7 cellular contexts compared by ENCODE assay signal in genomic region chr2:1517291-1517690, GRCh38.
DNase-seq lines count a peak whose midpoint lies in the region; ATAC-seq, FAIRE-seq and TF ChIP-seq lines count a peak whose summit lies in the region.
"Not testable (repeated sequence)": the region's sequence is repeated elsewhere in the genome, so short reads cannot be mapped to it uniquely, and the experiment has no call there.

No MANE protein-coding gene starts in this region.

- H3K9me3 ChIP-seq in CD4-positive, alpha-beta memory T cell (ENCODE audit: control insufficient read depth in 1 of 2, low read length in 2 of 2); RWPE2 (ENCODE audit: severe bottlenecking); kidney (ENCODE audit: control insufficient read depth in 1 of 2, low read length in 2 of 2); sigmoid colon: not testable (repeated sequence)

- not testable (repeated sequence) for TF ChIP-seq POLR2A in sigmoid colon (IDR thresholded peaks at IDR 0.05)

- not testable (repeated sequence) for ATAC-seq in RWPE2 (ENCODE audit: low read depth)

- H3K9ac ChIP-seq in kidney (ENCODE audit: low read length in 2 of 2): not testable (repeated sequence)

- not testable (repeated sequence) for TF ChIP-seq CTCF in RWPE2 (IDR thresholded peaks at IDR 0.05; ENCODE audit: poor library complexity, severe bottlenecking); kidney (IDR thresholded peaks at IDR 0.05; ENCODE audit: borderline replicate concordance, extremely low read depth, insufficient read depth); sigmoid colon (IDR thresholded peaks at IDR 0.05)

- H3K36me3 Mint-ChIP-seq in CD4-positive, alpha-beta memory T cell; activated naive CD4-positive, alpha-beta T cell treated with anti-CD3 and anti-CD28 coated beads, Interleukin-2, amount 10 ng/mL, durations not matched to agents 7 days and 5 days: not testable (repeated sequence)

- POLR2A ChIA-PET in CD4-positive, alpha-beta memory T cell (lab: Charles Lee; ENCODE audit: partially characterized antibody): not testable (repeated sequence)

- 85 to 86% methylated on average over 5 of the region's 5 CpGs for WGBS in sigmoid colon, 2 donors

- H3K4me3 ChIP-seq in CD4-positive, alpha-beta memory T cell (ENCODE audit: low read length in 2 of 2); H7 (ENCODE audit: insufficient read depth, low read depth, low read length); RWPE2 (ENCODE audit: severe bottlenecking); kidney (ENCODE audit: low read length in 2 of 2); sigmoid colon: not testable (repeated sequence)

- H3K4me3 Mint-ChIP-seq in CD4-positive, alpha-beta memory T cell: peak overlapping the region in 1 of 8 donors; percentile 71
- not testable (repeated sequence) for H3K4me3 Mint-ChIP-seq in activated naive CD4-positive, alpha-beta T cell treated with anti-CD3 and anti-CD28 coated beads, Interleukin-2, amount 10 ng/mL, durations not matched to agents 7 days and 5 days

- CTCF ChIA-PET in CD4-positive, alpha-beta memory T cell (lab: Charles Lee; ENCODE audit: partially characterized antibody): interaction anchor here (1.3 kb wide), 1 partner anchor 33 kb away, joined by 3 read pairs; no protein-coding TSS in a partner anchor
- CTCF ChIA-PET in activated naive CD4-positive, alpha-beta T cell treated with anti-CD3 and anti-CD28 coated beads, Interleukin-2, amount 10 ng/mL, durations not matched to agents 7 days and 5 days (lab: Charles Lee): not testable (repeated sequence)

- H3K9me3 Mint-ChIP-seq in CD4-positive, alpha-beta memory T cell; activated naive CD4-positive, alpha-beta T cell treated with anti-CD3 and anti-CD28 coated beads, Interleukin-2, amount 10 ng/mL, durations not matched to agents 7 days and 5 days: not testable (repeated sequence)

- DNase-seq in CD4-positive, alpha-beta memory T cell: not testable (repeated sequence)
- peak; percentile 38 for DNase-seq in H7
- DNase-seq in NCI-H1436 (lab: John Stamatoyannopoulos, UW): peak; percentile 27
- peak; percentile 10 for DNase-seq in RWPE2 (ENCODE audit: low spot score)
- peak; percentile 16 for DNase-seq in activated naive CD4-positive, alpha-beta T cell treated with anti-CD3 and anti-CD28 coated beads, Interleukin-2, amount 10 ng/mL, durations not matched to agents 7 days and 5 days
- DNase-seq in kidney: peak; percentile 19
- peak; percentile 8 for DNase-seq in sigmoid colon

- H3K27me3 ChIP-seq in CD4-positive, alpha-beta memory T cell (ENCODE audit: insufficient read depth, low read length); H7 (ENCODE audit: control insufficient read depth, insufficient read depth, low read length); RWPE2 (ENCODE audit: insufficient read depth, poor library complexity, severe bottlenecking); sigmoid colon: not testable (repeated sequence)

- H3K27me3 Mint-ChIP-seq in CD4-positive, alpha-beta memory T cell; activated naive CD4-positive, alpha-beta T cell treated with anti-CD3 and anti-CD28 coated beads, Interleukin-2, amount 10 ng/mL, durations not matched to agents 7 days and 5 days: not testable (repeated sequence)

- H3K27ac ChIP-seq in CD4-positive, alpha-beta memory T cell (ENCODE audit: low read depth, low read length); RWPE2 (ENCODE audit: poor library complexity, severe bottlenecking); kidney (ENCODE audit: low read depth in 2 of 2, low read length in 2 of 2); sigmoid colon: not testable (repeated sequence)

- intact Hi-C loops in CD4-positive, alpha-beta memory T cell (cut with micrococcal nuclease); kidney (cut with DNase I); sigmoid colon (cut with DNase I): not testable (repeated sequence)

- H3K36me3 ChIP-seq in CD4-positive, alpha-beta memory T cell (ENCODE audit: insufficient read depth, low read length); H7 (replicated peaks; ENCODE audit: control insufficient read depth, insufficient read depth, low read length); RWPE2 (ENCODE audit: low read depth); kidney (ENCODE audit: control insufficient read depth in 1 of 2, insufficient read depth in 2 of 2, low read length in 2 of 2); sigmoid colon: not testable (repeated sequence)

- not testable (repeated sequence) for FAIRE-seq in kidney (lab: Jason Lieb, UNC)

- H3K27ac Mint-ChIP-seq in CD4-positive, alpha-beta memory T cell: peak overlapping the region in 5 of 7 donors; percentile 13 to 96 (median 92)
- H3K27ac Mint-ChIP-seq in activated naive CD4-positive, alpha-beta T cell treated with anti-CD3 and anti-CD28 coated beads, Interleukin-2, amount 10 ng/mL, durations not matched to agents 7 days and 5 days: not testable (repeated sequence)

- H3K4me1 ChIP-seq in CD4-positive, alpha-beta memory T cell (ENCODE audit: insufficient read depth, low read length): peaks cover 34% of the 10 kb centered on the region
- not testable (repeated sequence) for H3K4me1 ChIP-seq in RWPE2 (ENCODE audit: insufficient read depth, poor library complexity, severe bottlenecking); kidney (ENCODE audit: control insufficient read depth in 1 of 2, insufficient read depth in 1 of 2, low read depth in 1 of 2, low read length in 2 of 2); sigmoid colon

- H3K4me1 Mint-ChIP-seq in CD4-positive, alpha-beta memory T cell: peaks cover 17 to 40% (median 24%) of the 10 kb centered on the region in 4 donors
- peaks cover 18% of the 10 kb centered on the region for H3K4me1 Mint-ChIP-seq in activated naive CD4-positive, alpha-beta T cell treated with anti-CD3 and anti-CD28 coated beads, Interleukin-2, amount 10 ng/mL, durations not matched to agents 7 days and 5 days

- TF ChIP-seq EP300 in sigmoid colon (IDR thresholded peaks at IDR 0.05): not testable (repeated sequence)
